16 cellular contexts compared by ENCODE assay signal in genomic region chr19:11180346-11180745, GRCh38. TPM values are rescaled to one million over a fixed set of nuclear protein-coding genes. Genes with fewer than 3 reads are reported as not detected.
DNase-seq lines count a peak whose midpoint lies in the region; ATAC-seq and TF ChIP-seq lines count a peak whose summit lies in the region.
"Had no signal": no experiment of that assay in that cellular context is flagged by ENCODE, and none has a peak within 500 bp of the region (broad histone marks: within the 10 kb centered on the region; RNA-seq: fewer than 3 reads in every experiment).

No MANE protein-coding gene starts in this region.

- no peak for TF ChIP-seq CTCF in WERI-Rb-1 (IDR thresholded peaks at IDR 0.05; ENCODE audit: low read depth, low read length)

- peaks cover 13 to 18% (median 15%) of the 10 kb centered on the region in 3 donors for H3K4me1 ChIP-seq in skeletal muscle tissue (ENCODE audit: control insufficient read depth in 3 of 3, insufficient read depth in 3 of 3, low read length in 3 of 3)

- POLR2A ChIA-PET in HEK293T (lab: Yijun Ruan, JAX), result no interaction called here

- CTCF ChIA-PET in HEK293T (lab: Yijun Ruan, JAX), result no interaction called here

- H3K9me3 ChIP-seq in SK-N-MC (ENCODE audit: low read depth, low read length) (0 out of 2 replicates have a peak, but pooled peaks cover 3% of the 10 kb centered on the region), skeletal muscle tissue (ENCODE audit: control insufficient read depth in 3 of 3, low read length in 3 of 3) (no peaks in the 10 kb centered on the region), WERI-Rb-1 (ENCODE audit: severe bottlenecking) (no peaks in the 10 kb centered on the region)

- H3K9ac ChIP-seq in SK-N-MC (ENCODE audit: insufficient read length) (no peak overlapping the region), skeletal muscle tissue (ENCODE audit: low read depth in 1 of 3, low read length in 3 of 3) (no peak overlapping the region)

- no peaks in the 10 kb centered on the region for H3K27me3 ChIP-seq in skeletal muscle tissue (ENCODE audit: control insufficient read depth in 3 of 3, insufficient read depth in 3 of 3, low read length in 3 of 3)
- H3K27me3 ChIP-seq in WERI-Rb-1 (ENCODE audit: insufficient read depth, low read depth, severe bottlenecking), result no peaks in the 10 kb centered on the region

- H3K36me3 ChIP-seq in SK-N-MC (ENCODE audit: insufficient read depth, low read length) (peaks cover 52% of the 10 kb centered on the region), skeletal muscle tissue (ENCODE audit: control insufficient read depth in 3 of 3, insufficient read depth in 3 of 3, low read length in 3 of 3) (peaks cover 15 to 29% (median 25%) of the 10 kb centered on the region in 3 donors), WERI-Rb-1 (peaks cover 51% of the 10 kb centered on the region)

- DNase-seq in GM03348 (ENCODE audit: low spot score) (peak; percentile 51), SK-N-MC (ENCODE audit: low read depth, low spot score) (no peak), left ventricle myocardium superior (no peak), WERI-Rb-1 (no peak), HEK293T (ENCODE audit: extremely low spot score) (no peak), iPS-NIHi7 (ENCODE audit: extremely low spot score) (no peak)
- DNase-seq: activated naive CD4-positive, alpha-beta T cell treated with anti-CD3 and anti-CD28 coated beads, Interleukin-2, amount 50 U/mL, for 16 hours; cerebellar nuclear complex; immature natural killer cell; Kasumi-1 had no signal

- intact Hi-C loops in left ventricle myocardium superior (cut with micrococcal nuclease), result no loop called here

- ATAC-seq in left ventricle myocardium superior (peak; percentile 39), GM18861 (IDR thresholded peaks at IDR 0.05; ENCODE audit: unreplicated experiment) (no peak)

- H3K27ac ChIP-seq in SK-N-MC (peak overlapping the region; percentile 56; the same call in 1 of the 2 replicates), skeletal muscle tissue (ENCODE audit: low read depth, low read length) (peak overlapping the region; percentile 51), WERI-Rb-1 (no peak overlapping the region)
- H3K27ac ChIP-seq: C4-2B had no signal

- H3K4me3 ChIP-seq in SK-N-MC (no peak overlapping the region), skeletal muscle tissue (ENCODE audit: low read length in 3 of 3) (no peak overlapping the region), WERI-Rb-1 (ENCODE audit: low read depth, low read length) (no peak overlapping the region)

TF ChIP-seq in HEK293T, 16 proteins besides CTCF, POLR2A, EP300 and RAD21:
- TF ChIP-seq FOXA1 (IDR thresholded peaks at IDR 0.05) (no peak), LEF1 (IDR thresholded peaks at IDR 0.05; ENCODE audit: borderline replicate concordance) (no peak)

RNA-seq across cellular contexts. Expression of gene KANK2, which starts 17.0 kb away (rescaled TPM):
- total RNA-seq in left ventricle myocardium superior (471 TPM), skeletal muscle tissue (53.2 TPM)

RNA-seq across cellular contexts. Expression of gene SPC24, which starts 24.8 kb away (rescaled TPM):
- 8.1 TPM for total RNA-seq in left ventricle myocardium superior
- total RNA-seq in skeletal muscle tissue, result 12.0 TPM

RNA-seq across cellular contexts. Expression of gene ANGPTL8, which starts 59.1 kb away (rescaled TPM):
- total RNA-seq in left ventricle myocardium superior, result not detected
- total RNA-seq in skeletal muscle tissue, result 3.1 TPM
- total RNA-seq: activated CD8-positive, alpha-beta memory T cell treated with anti-CD3 and anti-CD28 coated beads for 36 hours; G401; natural killer cell treated with Interleukin-12 subunit alpha and Interleukin-12 subunit beta and Interleukin-15 and Interleukin-18, amount 100 ng/mL, for 72 hours had no signal
